8 cellular contexts compared by ENCODE assay signal in genomic region chr1:151255381-151255780, GRCh38. TPM values are rescaled to one million over a fixed set of nuclear protein-coding genes. Genes with fewer than 3 reads are reported as not detected.
A peak's percentile ranks its signal among the peaks of the same experiment; 100 is the strongest.
DNase-seq lines count a peak whose midpoint lies in the region; ATAC-seq and TF ChIP-seq lines count a peak whose summit lies in the region.

No MANE protein-coding gene starts in this region.

- H3K9ac ChIP-seq in PC-3 (ENCODE audit: low read length): peak overlapping the region; percentile 84

- H3K4me1 Mint-ChIP-seq in progenitor cell of endocrine pancreas (ENCODE audit: low read depth): peaks cover 15% of the 10 kb centered on the region

- no peak for TF ChIP-seq POLR2A in erythroblast (IDR thresholded peaks at IDR 0.05; ENCODE audit: low read length)

- H3K4me3 ChIP-seq in DOHH2 (ENCODE audit: low read length): peak overlapping the region; percentile 81
- peak overlapping the region; percentile 81 for H3K4me3 ChIP-seq in PC-3 (ENCODE audit: low read length)

- H3K27ac ChIP-seq in DOHH2 (ENCODE audit: low read depth, low read length) (peak overlapping the region; percentile 31), PC-3 (ENCODE audit: low read length) (peak overlapping the region; percentile 75)

- peaks cover 10% of the 10 kb centered on the region for H3K4me1 ChIP-seq in DOHH2 (ENCODE audit: control insufficient read depth, low read length)
- H3K4me1 ChIP-seq in PC-3 (ENCODE audit: insufficient read depth, low read length): peaks cover 9% of the 10 kb centered on the region; the same call in 1 of the 2 replicates

- H3K36me3 ChIP-seq in DOHH2 (ENCODE audit: control insufficient read depth, low read length) (peaks cover 2% of the 10 kb centered on the region), PC-3 (ENCODE audit: low read depth, low read length) (peaks cover 1% of the 10 kb centered on the region)

- H3K4me3 Mint-ChIP-seq in progenitor cell of endocrine pancreas (ENCODE audit: low read depth): peak overlapping the region; percentile 80

- ATAC-seq in PC-3 (peak; percentile 10), GM21528 (IDR thresholded peaks at IDR 0.05; ENCODE audit: low FRiP score, unreplicated experiment) (no peak)

- H3F3A ChIP-seq in DOHH2 (ENCODE audit: control insufficient read depth, insufficient read depth) (peaks cover 12% of the 10 kb centered on the region), PC-3 (ENCODE audit: low read length, unreplicated experiment) (peaks cover 4% of the 10 kb centered on the region)

- POLR2A ChIA-PET in PC-3 (lab: Charles Lee; ENCODE audit: unreplicated experiment): interaction anchor here (1.3 kb wide), 1 partner anchor 66 kb away, joined by 5 read pairs; the partner anchor contains the start of gene VPS72

- H3K27me3 Mint-ChIP-seq in progenitor cell of endocrine pancreas: no peaks in the 10 kb centered on the region

- intact Hi-C loops in PC-3 (cut with micrococcal nuclease): no loop called here

- H2AFZ ChIP-seq in PC-3 (ENCODE audit: low read length): 0 out of 2 replicates have a peak overlapping the region, but pooled peaks have one; percentile 65

- BruUV-seq in PC-3 (replicated peaks; lab: Mats Ljungman, UMichigan): no TSS peak

- H4K20me1 ChIP-seq in DOHH2 (ENCODE audit: control insufficient read depth, insufficient read depth, low read depth, low read length): no peaks in the 10 kb centered on the region
- H4K20me1 ChIP-seq in PC-3 (ENCODE audit: low read length): no peaks in the 10 kb centered on the region; the same call in 1 of the 2 replicates

- H3K27ac Mint-ChIP-seq in progenitor cell of endocrine pancreas: peak overlapping the region; percentile 93

- CTCF ChIA-PET in PC-3 (lab: Charles Lee): interaction anchor here (1.0 kb wide), 1 partner anchor 156 kb away, joined by 5 read pairs; no protein-coding TSS in a partner anchor

- peaks cover 61% of the 10 kb centered on the region for H3K79me2 ChIP-seq in DOHH2 (ENCODE audit: control insufficient read depth, low read length)
- peaks cover 57% of the 10 kb centered on the region for H3K79me2 ChIP-seq in PC-3 (ENCODE audit: low read length)

- H3K27me3 ChIP-seq in DOHH2 (ENCODE audit: control insufficient read depth, low read length) (no peaks in the 10 kb centered on the region), PC-3 (ENCODE audit: low read length) (no peaks in the 10 kb centered on the region)

- DNase-seq in PC-3 (peak; percentile 24), erythroblast (lab: John Stamatoyannopoulos, UW) (peak; percentile 17 to 51), progenitor cell of endocrine pancreas (ENCODE audit: low spot score, unreplicated experiment) (no peak), COLO668 (lab: John Stamatoyannopoulos, UW; ENCODE audit: unreplicated experiment) (no peak), cerebellar nuclear complex (lab: John Stamatoyannopoulos, UW) (no peak), SIG-M5 treated with dmso at 0.1 percent for 504 hours (lab: John Stamatoyannopoulos, UW; ENCODE audit: unreplicated experiment) (no peak)

- H3K4me2 ChIP-seq in DOHH2 (ENCODE audit: low read length): peak overlapping the region; percentile 71
- peak overlapping the region; percentile 84 for H3K4me2 ChIP-seq in PC-3 (ENCODE audit: low read length)

- no peaks in the 10 kb centered on the region for H3K9me3 Mint-ChIP-seq in progenitor cell of endocrine pancreas (ENCODE audit: low read depth)

- H3K9me2 ChIP-seq in DOHH2 (replicated peaks; ENCODE audit: control insufficient read depth, low read length): no peaks in the 10 kb centered on the region
- H3K9me2 ChIP-seq in PC-3 (replicated peaks; ENCODE audit: low read length): no peaks in the 10 kb centered on the region

- no peaks in the 10 kb centered on the region for H3K9me3 ChIP-seq in DOHH2 (ENCODE audit: control insufficient read depth, insufficient read depth, low read length)
- no peaks in the 10 kb centered on the region for H3K9me3 ChIP-seq in PC-3 (ENCODE audit: low read length)

- H3K36me3 Mint-ChIP-seq in progenitor cell of endocrine pancreas (ENCODE audit: insufficient read depth): peaks cover 4% of the 10 kb centered on the region

- no peak for TF ChIP-seq CTCF in DOHH2 (IDR thresholded peaks at IDR 0.05; ENCODE audit: low read depth, low read length, poor library complexity, severe bottlenecking)
- no peak for TF ChIP-seq CTCF in PC-3 (conservative IDR thresholded peaks at IDR 0.05; ENCODE audit: low read depth, low read length)
- TF ChIP-seq CTCF in progenitor cell of endocrine pancreas (IDR thresholded peaks at IDR 0.05; ENCODE audit: unreplicated experiment): no peak

RNA-seq across cellular contexts. Expression of gene PSMD4, which starts 0.8 kb away (rescaled TPM):
- total RNA-seq in PC-3 (2014; rRNA removed): 404 and 469 TPM in 2 replicates
- 163 and 177 TPM in 2 replicates for total RNA-seq in progenitor cell of endocrine pancreas

RNA-seq across cellular contexts. Expression of gene ZNF687, which starts 26.7 kb away (rescaled TPM):
- total RNA-seq in PC-3 (2014; rRNA removed) (24.6 and 30.3 TPM in 2 replicates), progenitor cell of endocrine pancreas (43.0 and 45.0 TPM in 2 replicates)

RNA-seq across cellular contexts. Expression of gene PIP5K1A, which starts 57.0 kb away (rescaled TPM):
- total RNA-seq in PC-3 (2014; rRNA removed) (63.3 and 78.3 TPM in 2 replicates), progenitor cell of endocrine pancreas (84.0 and 95.5 TPM in 2 replicates)

Comparison
In these comparisons a context has a peak if more than half of its experiments do, and no peak if none do; other contexts are left out.
1. DNase-seq: peak in PC-3 (single experiment) and erythroblast (2 of 2); none in progenitor cell of endocrine pancreas (single experiment), COLO668 (single experiment), cerebellar nuclear complex (0 of 2) and SIG-M5 treated with dmso at 0.1 percent for 504 hours (single experiment).